23 cellular contexts compared by ENCODE assay signal in genomic region chr5:1919750-1920149, GRCh38. TPM values are rescaled to one million over a fixed set of nuclear protein-coding genes. Genes with fewer than 3 reads are reported as not detected.
DNase-seq lines count a peak whose midpoint lies in the region; ATAC-seq, FAIRE-seq and TF ChIP-seq lines count a peak whose summit lies in the region.
"Had no signal": no experiment of that assay in that cellular context is flagged by ENCODE, and none has a peak within 500 bp of the region (broad histone marks: within the 10 kb centered on the region; RNA-seq: fewer than 3 reads in every experiment).

No MANE protein-coding gene starts in this region.

- 0 out of 7 replicates have a peak overlapping the region, but pooled peaks of 1 of the 4 experiments have one; percentile 5 for H3K9ac ChIP-seq in H1 (replicated peaks in 1 of 4; ENCODE audit: extremely low read depth in 1 of 4, low read depth in 3 of 4, low read length in 3 of 4)

- H2BK15ac ChIP-seq in H1 (ENCODE audit: low read length): no peak overlapping the region

- no peaks in the 10 kb centered on the region for H4K20me1 ChIP-seq in H1 (replicated peaks in 1 of 2; ENCODE audit: control insufficient read depth in 1 of 2, insufficient read depth in 2 of 2, low read length in 2 of 2)

- no peaks in the 10 kb centered on the region for H3K27me3 ChIP-seq in H1 (replicated peaks in 1 of 4; ENCODE audit: control insufficient read depth in 3 of 4, extremely low read depth in 1 of 4, insufficient read depth in 3 of 4, low read length in 3 of 4)

- no peak overlapping the region for H3K4ac ChIP-seq in H1 (replicated peaks; ENCODE audit: insufficient read length, low read depth, low read length)

- WGBS in H1 (ENCODE audit: extremely low coverage in 1 of 2, insufficient coverage in 1 of 2, insufficient read length in 1 of 2, insufficient replicate concordance in 2 of 2, low coverage in 1 of 2, low lambda C conversion rate in 2 of 2, missing lambda C conversion rate in 1 of 2), 2 experiments: 93% methylated on average over 6 of the region's 6 CpGs; no CpG with 5 or more reads in 1 of the 2 experiments

- H3K4me3 Mint-ChIP-seq in MCF 10A (ENCODE audit: unreplicated experiment): no peak overlapping the region
- H3K4me3 Mint-ChIP-seq in osteocyte (ENCODE audit: unreplicated experiment): no peak overlapping the region
- H3K4me3 Mint-ChIP-seq: CD4-positive, alpha-beta memory T cell; GM23338 had no signal

- H2BK5ac ChIP-seq in H1 (ENCODE audit: low read depth, low read length): no peak overlapping the region

- H2BK120ac ChIP-seq in H1 (replicated peaks; ENCODE audit: low read depth, low read length): no peak overlapping the region

- no peak overlapping the region for H2BK20ac ChIP-seq in H1 (ENCODE audit: low read length)

- no peak overlapping the region for H3K4me2 ChIP-seq in H1 (ENCODE audit: insufficient read depth in 1 of 2, low read depth in 2 of 2, low read length in 2 of 2)
- H3K4me2 ChIP-seq: GM23338 had no signal

- H3K79me2 ChIP-seq in H1 (ENCODE audit: control insufficient read depth in 1 of 2, insufficient read depth in 2 of 2, low read length in 2 of 2): no peaks in the 10 kb centered on the region

- peaks cover 6% of the 10 kb centered on the region for H3K4me1 Mint-ChIP-seq in MCF 10A (ENCODE audit: insufficient read depth, unreplicated experiment)
- H3K4me1 Mint-ChIP-seq in osteocyte (ENCODE audit: unreplicated experiment): no peaks in the 10 kb centered on the region
- H3K4me1 Mint-ChIP-seq: CD4-positive, alpha-beta memory T cell had no signal

- H3K23me2 ChIP-seq in H1 (ENCODE audit: low read depth, low read length): no peaks in the 10 kb centered on the region

- H2BK12ac ChIP-seq in H1 (ENCODE audit: low read depth, low read length): no peak overlapping the region

- no peak overlapping the region for H4K8ac ChIP-seq in H1 (ENCODE audit: extremely low read depth, insufficient read depth, low read length)

- no peak overlapping the region for H2AK5ac ChIP-seq in H1 (ENCODE audit: low read depth, low read length)

- no peak overlapping the region for H3K4me3 ChIP-seq in H1 (ENCODE audit: extremely low read depth in 1 of 4, insufficient read depth in 2 of 4, low read depth in 3 of 4, low read length in 4 of 4)
- no peak overlapping the region for H3K4me3 ChIP-seq in mucosa of descending colon
- H3K4me3 ChIP-seq: GM23338, HAP-1 had no signal

- POLR2A ChIA-PET in MCF 10A (lab: Yijun Ruan, JAX): interaction anchor here (1.6 kb wide), 1 partner anchor 12 kb away, joined by 3 read pairs; no protein-coding TSS in a partner anchor
- POLR2A ChIA-PET in H1 (lab: Charles Lee; ENCODE audit: partially characterized antibody): no interaction called here

- no peak overlapping the region for H3K27ac ChIP-seq in H1 (ENCODE audit: low read depth, low read length)

- no peak overlapping the region for H3K23ac ChIP-seq in H1 (ENCODE audit: insufficient read length)

- intact Hi-C loops in MCF 10A (cut with micrococcal nuclease) (no loop called here), mucosa of descending colon (cut with DNase I, micrococcal nuclease) (no loop called here)

- DNase-seq in HT-29 (ENCODE audit: low spot score) (peak; percentile 20), MCF 10A (ENCODE audit: unreplicated experiment) (peak; percentile 57), H1 (ENCODE audit: low read depth in 1 of 2, low spot score in 2 of 2) (no peak), osteocyte (ENCODE audit: extremely low spot score, unreplicated experiment) (peak; percentile 44), mucosa of descending colon (no peak), NCI-H2107 treated with DMSO at 0.1 percent for 48 hours (lab: John Stamatoyannopoulos, UW; ENCODE audit: unreplicated experiment) (no peak), GM03348 (ENCODE audit: low spot score) (no peak)
- DNase-seq: C1 segment of cervical spinal cord; Calu3; CD4-positive, alpha-beta memory T cell; COR-L47; DMS53; DMS79 treated with DMSO at 0.1 percent for 48 hours; GF-D8 had no signal

- no peak for TF ChIP-seq EP300 in H1 (IDR thresholded peaks at IDR 0.05; ENCODE audit: borderline replicate concordance in 1 of 2, low read depth in 2 of 2, low read length in 2 of 2)

- FAIRE-seq in H1 (lab: Jason Lieb, UNC): no peak
- FAIRE-seq: GM12892, GM19239, H54 had no signal

- no peak overlapping the region for H3K27ac Mint-ChIP-seq in MCF 10A (ENCODE audit: low read depth, unreplicated experiment)
- H3K27ac Mint-ChIP-seq in osteocyte (ENCODE audit: unreplicated experiment): no peak overlapping the region
- H3K27ac Mint-ChIP-seq: CD4-positive, alpha-beta memory T cell; GM23338 had no signal

- no TSS peak for BruUV-seq in MCF 10A (replicated peaks; lab: Mats Ljungman, UMichigan)

- no peaks in the 10 kb centered on the region for H3K27me3 Mint-ChIP-seq in MCF 10A (ENCODE audit: insufficient read depth, unreplicated experiment)
- H3K27me3 Mint-ChIP-seq in osteocyte (ENCODE audit: unreplicated experiment): no peaks in the 10 kb centered on the region

- CTCF ChIA-PET in MCF 10A (lab: Yijun Ruan, JAX): interaction anchor here (0.6 kb wide), 1 partner anchor 383 kb away, joined by 5 read pairs; no protein-coding TSS in a partner anchor
- CTCF ChIA-PET in H1 (lab: Charles Lee; ENCODE audit: partially characterized antibody): interaction anchor here (0.6 to 1.0 kb wide), 3 partner anchors 12 to 99 kb away, joined by 3 to 4 read pairs (median 4); no protein-coding TSS in a partner anchor

- no peak for TF ChIP-seq POLR2A in H1 (IDR thresholded peaks at IDR 0.05; ENCODE audit: control extremely low read depth in 1 of 2, low read depth in 2 of 2, low read length in 2 of 2)

- H3K9me3 Mint-ChIP-seq in MCF 10A (ENCODE audit: unreplicated experiment): no peaks in the 10 kb centered on the region
- no peaks in the 10 kb centered on the region for H3K9me3 Mint-ChIP-seq in osteocyte (ENCODE audit: unreplicated experiment)
- H3K9me3 Mint-ChIP-seq: GM23338 had no signal

- ATAC-seq in mucosa of descending colon: no peak
- ATAC-seq: GM23338 had no signal

- H3K36me3 ChIP-seq in H1 (ENCODE audit: control insufficient read depth in 2 of 4, insufficient read depth in 4 of 4, low read length in 3 of 4): no peaks in the 10 kb centered on the region
- no peaks in the 10 kb centered on the region for H3K36me3 ChIP-seq in mucosa of descending colon (ENCODE audit: low read depth)
- H3K36me3 ChIP-seq: HAP-1 had no signal

- no peak overlapping the region for H3K14ac ChIP-seq in H1 (ENCODE audit: insufficient read length)

- TF ChIP-seq CTCF in MCF 10A (IDR thresholded peaks at IDR 0.05; ENCODE audit: unreplicated experiment): no peak
- TF ChIP-seq CTCF in H1 (IDR thresholded peaks at IDR 0.05; ENCODE audit: control extremely low read depth in 1 of 3, insufficient read depth in 1 of 3, low read depth in 1 of 3, low read length in 3 of 3): no peak
- no peak for TF ChIP-seq CTCF in osteocyte (IDR thresholded peaks at IDR 0.05)
- TF ChIP-seq CTCF in mucosa of descending colon (IDR thresholded peaks at IDR 0.05): no peak

- no peak for TF ChIP-seq RAD21 in H1 (IDR thresholded peaks at IDR 0.05 in 1 of 2, conservative IDR thresholded peaks at IDR 0.05 in 1 of 2; ENCODE audit: low read depth in 2 of 2, low read length in 2 of 2)

- H3K79me1 ChIP-seq in H1 (ENCODE audit: low read depth, low read length): no peaks in the 10 kb centered on the region

- H4K5ac ChIP-seq in H1 (ENCODE audit: insufficient read length, low read depth, low read length): no peak overlapping the region

- H4K91ac ChIP-seq in H1 (replicated peaks; ENCODE audit: insufficient read length, low read length): no peak overlapping the region

- H3K4me1 ChIP-seq in H1 (replicated peaks in 1 of 4; ENCODE audit: control insufficient read depth in 3 of 4, insufficient read depth in 4 of 4, low read length in 3 of 4): no peaks in the 10 kb centered on the region; a peak in 1 of 7 replicates
- H3K4me1 ChIP-seq in mucosa of descending colon (ENCODE audit: low read depth): no peaks in the 10 kb centered on the region
- H3K4me1 ChIP-seq: HAP-1 had no signal

- H3K56ac ChIP-seq in H1 (replicated peaks; ENCODE audit: insufficient read length, low read depth, low read length): no peak overlapping the region

- no peaks in the 10 kb centered on the region for H3K9me3 ChIP-seq in H1 (ENCODE audit: insufficient read depth in 2 of 2, low read depth in 1 of 2, low read length in 1 of 2)
- no peaks in the 10 kb centered on the region for H3K9me3 ChIP-seq in mucosa of descending colon
- H3K9me3 ChIP-seq: HAP-1 had no signal

- no peak overlapping the region for H3K18ac ChIP-seq in H1 (ENCODE audit: extremely low read depth, low read length)

- H3K36me3 Mint-ChIP-seq in MCF 10A (ENCODE audit: insufficient read depth, unreplicated experiment) (no peaks in the 10 kb centered on the region), osteocyte (ENCODE audit: unreplicated experiment) (no peaks in the 10 kb centered on the region)
- H3K36me3 Mint-ChIP-seq: CD4-positive, alpha-beta memory T cell had no signal

- H2AFZ ChIP-seq in H1 (ENCODE audit: low read length): no peak overlapping the region
- H2AFZ ChIP-seq: GM23338 had no signal

TF ChIP-seq in H1, 55 proteins besides CTCF, POLR2A, EP300 and RAD21:
- peak; percentile 41; the same call in 1 of the 2 replicates for TF ChIP-seq KDM1A (IDR thresholded peaks at IDR 0.05; ENCODE audit: borderline replicate concordance, low read length)
- TF ChIP-seq SAP30 (IDR thresholded peaks at IDR 0.05; ENCODE audit: insufficient read depth, insufficient replicate concordance, low read length): no peak

RNA-seq across cellular contexts. Expression of gene IRX4, which starts 37.0 kb away (rescaled TPM):
- total RNA-seq in HT-29 (2014; rRNA removed; shearing (Covaris generic)): not detected in 2 replicates
- 41.2 and 44.7 TPM in 2 replicates for total RNA-seq in MCF 10A (2022)
- 0.82 and 1.2 TPM in 2 replicates for total RNA-seq in H1 (2021; fragmentation: NEBNext Ultra II Directional; extraction: Animal tissue kit (Norgen Biotek cat#: 25700))
- polyA plus RNA-seq in H1 (2011; rRNA removed): 0.45 and 0.97 TPM in 2 replicates
- polyA plus RNA-seq in H1 (2011; cell fraction: cytosol; rRNA removed): 0.87 TPM
- 1.8 TPM for polyA plus RNA-seq in H1 (2011; cell fraction: nucleus; rRNA removed)
- 0.40 to 1.2 TPM (median 1.1 TPM) in 4 replicates for polyA plus RNA-seq in H1 (2012, experiment 1 of 2)
- 1.1 TPM for polyA plus RNA-seq in H1 (2012, experiment 2 of 2)
- polyA plus RNA-seq in H1 (2013, experiment 1 of 2): 1.0 TPM
- polyA plus RNA-seq in H1 (2013, experiment 2 of 2): 0.75 TPM
- polyA minus RNA-seq in H1 (2011; rRNA and poly(A)+ RNA removed): 0.16 and 0.44 TPM in 2 replicates
- 0.95 TPM for polyA minus RNA-seq in H1 (2011; cell fraction: cytosol; rRNA and poly(A)+ RNA removed)
- polyA minus RNA-seq in H1 (2011; cell fraction: nucleus; rRNA and poly(A)+ RNA removed): 0.50 TPM
- not detected in 2 replicates for total RNA-seq in osteocyte
- total RNA-seq in mucosa of descending colon: not detected
- total RNA-seq: A172; A673; Calu3; CD4-positive, alpha-beta memory T cell; G401 had no signal
- polyA plus RNA-seq: BJ; CD4-positive, alpha-beta memory T cell had no signal

Comparison
In these comparisons a context has a peak if more than half of its experiments do, and no peak if none do; other contexts are left out.
1. DNase-seq: peak in HT-29 (single experiment), MCF 10A (single experiment) and osteocyte (single experiment); none in H1 (0 of 2), mucosa of descending colon (0 of 3), NCI-H2107 treated with DMSO at 0.1 percent for 48 hours (single experiment) and GM03348 (single experiment).
2. RNA of gene IRX4, which starts 37.0 kb away (total RNA-seq): 41.2 to 44.7 TPM in MCF 10A; 0.82 to 1.2 TPM in H1, not detected in HT-29, not detected in osteocyte and not detected in mucosa of descending colon; every median in the first group is over 10 times any median in the second.